8 cellular contexts compared by ENCODE assay signal in the genomic region with DNA sequence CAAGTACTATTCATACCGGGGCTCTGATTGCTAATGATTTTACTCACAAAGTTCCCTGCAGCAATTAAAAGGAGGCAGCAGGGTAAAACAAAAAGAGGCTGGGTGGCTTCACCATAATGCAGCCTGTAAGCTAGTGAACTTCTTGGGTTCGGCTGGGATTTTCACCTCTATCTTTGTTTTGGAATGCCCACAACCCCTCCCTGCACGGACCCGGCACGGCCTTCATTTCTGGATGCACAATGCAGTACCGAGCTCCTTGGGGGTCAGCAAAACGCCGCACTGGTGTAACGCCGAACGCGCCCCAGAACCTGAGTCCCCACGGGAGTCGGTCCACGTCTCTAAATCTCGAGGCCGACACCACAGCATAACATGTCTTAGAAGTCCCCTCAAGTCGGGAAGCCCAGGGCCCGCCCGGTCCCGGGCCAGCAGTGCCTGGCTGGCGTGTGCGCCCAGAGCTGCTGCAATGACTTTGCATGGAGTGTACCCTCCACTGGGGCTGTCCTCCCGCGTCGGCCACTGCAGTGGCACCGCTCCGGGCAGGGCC. TPM values are rescaled to one million over a fixed set of nuclear protein-coding genes. Genes with fewer than 3 reads are reported as not detected.
DNase-seq lines count a peak whose midpoint lies in the region; ATAC-seq and TF ChIP-seq lines count a peak whose summit lies in the region.

No MANE protein-coding gene starts in this region.

- no peaks in the 10 kb centered on the region for H3K36me3 ChIP-seq in BJ (ENCODE audit: control insufficient read depth, insufficient read depth, low read length)
- no peaks in the 10 kb centered on the region for H3K36me3 ChIP-seq in effector memory CD4-positive, alpha-beta T cell (ENCODE audit: control insufficient read depth, insufficient read depth, low read length)

- peak overlapping the region; percentile 86 to 94 (median 92) for H3K4me3 Mint-ChIP-seq in naive B cell

- peaks cover 19% of the 10 kb centered on the region for H3K4me1 ChIP-seq in effector memory CD4-positive, alpha-beta T cell (ENCODE audit: control insufficient read depth, insufficient read depth, low read length, poor library complexity, severe bottlenecking)

- DNase-seq in BJ (ENCODE audit: low read depth) (no peak), OCI-M1 (lab: John Stamatoyannopoulos, UW) (peak; percentile 41), naive B cell (no peak), cerebellum (ENCODE audit: low spot score) (no peak)
- DNase-seq in effector memory CD4-positive, alpha-beta T cell = no peak
- no peak for DNase-seq in stimulated activated CD4-positive, alpha-beta T cell treated with anti-CD3 and anti-CD28 coated beads, Interleukin-4, amount 100 ng/mL, for 1 hour
- DNase-seq in stimulated activated CD4-positive, alpha-beta T cell treated with anti-CD3 and anti-CD28 coated beads, Interleukin-1b, Interleukin-23, amount 100 ng/mL, for 48 hours = no peak

- peaks cover 41 to 53% (median 52%) of the 10 kb centered on the region in 3 donors for H3K4me1 Mint-ChIP-seq in naive B cell

- H3K9me3 ChIP-seq in effector memory CD4-positive, alpha-beta T cell (ENCODE audit: control insufficient read depth, low read length) = no peaks in the 10 kb centered on the region

- no peaks in the 10 kb centered on the region for H3K27me3 Mint-ChIP-seq in naive B cell

- CTCF ChIA-PET in BJ (lab: Yijun Ruan, JAX) = interaction anchor here (0.7 to 17.7 kb wide), 9 partner anchors 10 to 71 kb away, joined by 3 to 442 read pairs (median 5); a partner anchor contains a TSS

- ATAC-seq in GM21390 (IDR thresholded peaks at IDR 0.05; ENCODE audit: unreplicated experiment) (peak; percentile 29), naive B cell (ENCODE audit: low read depth in 2 of 2) (peak; percentile 6 to 11)

- peak overlapping the region; percentile 83 for H3K4me3 ChIP-seq in BJ (ENCODE audit: low read depth, low read length)
- H3K4me3 ChIP-seq in effector memory CD4-positive, alpha-beta T cell (ENCODE audit: insufficient read depth, low read depth, low read length, poor library complexity, severe bottlenecking) = peak overlapping the region; percentile 86

- H3K27me3 ChIP-seq in BJ (ENCODE audit: control insufficient read depth, insufficient read depth, low read length) = no peaks in the 10 kb centered on the region
- no peaks in the 10 kb centered on the region for H3K27me3 ChIP-seq in effector memory CD4-positive, alpha-beta T cell (replicated peaks; ENCODE audit: control insufficient read depth, insufficient read depth, low read length, poor library complexity, severe bottlenecking)

- H3K27ac ChIP-seq in effector memory CD4-positive, alpha-beta T cell (ENCODE audit: insufficient read depth, low read length, poor library complexity, severe bottlenecking) = peak overlapping the region; percentile 74

- POLR2A ChIA-PET in BJ (lab: Charles Lee) = no interaction called here

- H3K36me3 Mint-ChIP-seq in naive B cell = no peaks in the 10 kb centered on the region

- H3K27ac Mint-ChIP-seq in naive B cell = peak overlapping the region in 3 of 6 donors; percentile 50 to 66 (median 62)

- peaks cover 0 to 2% (median 0%) of the 10 kb centered on the region in 7 donors for H3K9me3 Mint-ChIP-seq in naive B cell

- no peak for TF ChIP-seq CTCF in BJ (IDR thresholded peaks at IDR 0.05; ENCODE audit: insufficient read depth, low read depth, low read length)

RNA-seq across cellular contexts. Expression of a gene that starts 0.8 kb away (rescaled TPM):
- polyA plus RNA-seq in BJ (2011; rRNA removed) (7.0 and 11.1 TPM in 2 replicates), naive B cell (ENCODE audit: low read depth in 6 of 6) (10 to 100 TPM; 11.0 to 26.0 (median 16.4) TPM)
- polyA minus RNA-seq in BJ (2011; rRNA and poly(A)+ RNA removed) = 22.8 and 24.3 TPM in 2 replicates
- total RNA-seq in cerebellum = 39.6 TPM

RNA-seq across cellular contexts. Expression of a gene that starts 15.2 kb away (rescaled TPM):
- polyA plus RNA-seq in BJ (2011; rRNA removed) (not detected in 2 replicates), naive B cell (ENCODE audit: low read depth in 6 of 6) (1 to 10 TPM in 1 of 6 donors, under 1 TPM in 2, not detected in 3; 0.24 to 1.2 (median 0.43) TPM)
- not detected in 2 replicates for polyA minus RNA-seq in BJ (2011; rRNA and poly(A)+ RNA removed)
- total RNA-seq in cerebellum = 0.27 TPM

RNA-seq across cellular contexts. Expression of a gene that starts 49.0 kb away (rescaled TPM):
- 6.4 and 8.9 TPM in 2 replicates for polyA plus RNA-seq in BJ (2011; rRNA removed)
- polyA minus RNA-seq in BJ (2011; rRNA and poly(A)+ RNA removed) = 4.9 and 6.2 TPM in 2 replicates
- polyA plus RNA-seq in naive B cell (ENCODE audit: low read depth in 6 of 6) = 100 to 1,000 TPM in 1 of 6 donors, 10 to 100 TPM in 5; 44.0 to 148 (median 51.7) TPM
- 2.4 TPM for total RNA-seq in cerebellum
